20 cellular contexts compared by ENCODE assay signal in the genomic region with DNA sequence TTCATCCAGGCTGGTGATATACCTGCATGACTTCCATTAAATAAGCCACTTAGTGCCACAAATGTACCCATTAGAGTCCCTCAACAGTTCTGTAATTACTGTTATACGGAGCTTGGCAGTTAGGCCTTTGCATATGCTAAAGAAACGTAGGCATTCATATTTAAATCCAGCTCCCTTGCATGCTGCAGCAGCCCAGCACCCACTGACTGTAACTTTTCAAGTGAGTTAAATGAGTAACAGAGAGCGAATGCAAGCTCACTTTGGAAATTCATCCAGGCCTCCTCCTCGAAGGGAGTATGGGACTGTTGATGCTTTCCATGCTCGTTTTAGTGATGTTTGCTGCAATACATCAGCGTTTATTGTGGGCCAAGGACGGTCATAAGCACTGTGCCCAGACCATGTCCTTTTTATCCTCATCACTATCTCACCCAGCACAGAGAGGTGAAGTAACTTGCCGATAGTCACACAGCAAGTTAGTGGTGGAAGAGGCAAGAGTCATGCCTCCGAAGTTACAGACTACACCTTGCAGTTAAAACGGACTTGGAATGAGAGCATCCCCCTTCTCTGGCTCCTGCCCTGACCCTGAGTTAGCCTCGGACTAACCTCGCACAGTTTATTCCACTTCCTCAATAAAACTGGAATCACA.
A peak's percentile ranks its signal among the peaks of the same experiment; 100 is the strongest.
DNase-seq lines count a peak whose midpoint lies in the region; ATAC-seq and TF ChIP-seq lines count a peak whose summit lies in the region.
"Had no signal": no experiment of that assay in that cellular context is flagged by ENCODE, and none has a peak within 500 bp of the region (broad histone marks: within the 10 kb centered on the region; RNA-seq: fewer than 3 reads in every experiment).

No MANE protein-coding gene starts in this region.

- peak overlapping the region; percentile 15; the same call in 1 of the 2 replicates for H3K4me3 ChIP-seq in GM23338
- peak overlapping the region; percentile 46 for H3K4me3 ChIP-seq in iPS-20b (ENCODE audit: low read length)
- H3K4me3 ChIP-seq in neural progenitor cell, result no peak overlapping the region
- H3K4me3 ChIP-seq: SJCRH30 had no signal

- H3K27ac ChIP-seq in GM23338 (ENCODE audit: low read depth), result no peak overlapping the region
- H3K27ac ChIP-seq in iPS-20b (ENCODE audit: low read length), result no peak overlapping the region
- H3K27ac ChIP-seq in neural progenitor cell, result no peak overlapping the region
- H3K27ac ChIP-seq: SJCRH30 had no signal

- H4K20me1 ChIP-seq in GM23338 (replicated peaks; ENCODE audit: insufficient read depth) (no peaks in the 10 kb centered on the region), neural progenitor cell (ENCODE audit: low read depth) (no peaks in the 10 kb centered on the region)

- H3K27me3 Mint-ChIP-seq in GM23338 (ENCODE audit: insufficient read depth, low read depth, poor library complexity) (no peaks in the 10 kb centered on the region), WTC11 (ENCODE audit: low read depth) (no peaks in the 10 kb centered on the region), neural progenitor cell (ENCODE audit: insufficient read depth, low read depth) (peaks cover 4% of the 10 kb centered on the region)

- H3K27me3 ChIP-seq in GM23338 (ENCODE audit: insufficient read depth), result no peaks in the 10 kb centered on the region
- H3K27me3 ChIP-seq in iPS-20b (ENCODE audit: insufficient read depth, low read length), result no peaks in the 10 kb centered on the region
- no peaks in the 10 kb centered on the region for H3K27me3 ChIP-seq in neural progenitor cell
- H3K27me3 ChIP-seq: BE2C had no signal

- H3K36me3 Mint-ChIP-seq in GM23338 (ENCODE audit: low read depth) (no peaks in the 10 kb centered on the region), WTC11 (peaks cover 9% of the 10 kb centered on the region), neural progenitor cell (no peaks in the 10 kb centered on the region)
- H3K36me3 Mint-ChIP-seq: CD4-positive, CD25-positive, alpha-beta regulatory T cell had no signal

- H3K9me3 Mint-ChIP-seq in GM23338 (peaks cover 4% of the 10 kb centered on the region; the same call in 1 of the 3 replicates), WTC11 (peaks cover 12% of the 10 kb centered on the region), neural progenitor cell (no peaks in the 10 kb centered on the region)

- H3K27ac Mint-ChIP-seq in GM23338 (no peak overlapping the region), WTC11 (peak overlapping the region; percentile 16; the same call in 1 of the 2 replicates), neural progenitor cell (no peak overlapping the region)
- H3K27ac Mint-ChIP-seq: CD4-positive, CD25-positive, alpha-beta regulatory T cell; IgD-negative memory B cell had no signal

- H3K9me3 ChIP-seq in iPS-20b (ENCODE audit: insufficient read depth, low read depth, low read length) (no peaks in the 10 kb centered on the region), neural progenitor cell (ENCODE audit: low read depth) (no peaks in the 10 kb centered on the region)
- H3K9me3 ChIP-seq: BE2C, Caco-2, SJCRH30 had no signal

- 0 out of 2 replicates have a peak overlapping the region, but pooled peaks have one; percentile 83 for H2AFZ ChIP-seq in GM23338
- H2AFZ ChIP-seq in neural progenitor cell (replicated peaks), result peak overlapping the region; percentile 72

- ATAC-seq in GM23338 (peak; percentile 77), WTC11 (peak; percentile 60)
- ATAC-seq: Panc1 had no signal

- CTCF ChIA-PET in WTC11 (lab: Charles Lee), result interaction anchor here (0.9 to 2.4 kb wide), 7 partner anchors 8 to 402 kb away, joined by 3 to 11 read pairs (median 5); no protein-coding TSS in a partner anchor

- DNase-seq in GM23338 (ENCODE audit: low spot score) (peak; percentile 75), WTC11 (ENCODE audit: low spot score) (no peak), neural progenitor cell (ENCODE audit: low spot score) (no peak), KG1 (lab: John Stamatoyannopoulos, UW) (no peak), NCI-H1436 treated with DMSO at 0.1 percent for 48 hours (lab: John Stamatoyannopoulos, UW) (no peak), superior temporal gyrus (ENCODE audit: extremely low spot score) (no peak)
- DNase-seq: BE2C; CD4-positive, CD25-positive, alpha-beta regulatory T cell; MM.1S; NCI-H1092; NCI-H146; NCI-H2081; NCI-H2171 treated with DMSO at 0.1 percent for 48 hours; NCI-H446; NCI-H69; SJCRH30 had no signal

- peaks cover 62% of the 10 kb centered on the region for H3K4me1 Mint-ChIP-seq in GM23338
- peaks cover 67% of the 10 kb centered on the region for H3K4me1 Mint-ChIP-seq in WTC11
- H3K4me1 Mint-ChIP-seq in neural progenitor cell, result peaks cover 30% of the 10 kb centered on the region
- H3K4me1 Mint-ChIP-seq: CD4-positive, CD25-positive, alpha-beta regulatory T cell; IgD-negative memory B cell had no signal

- H3K79me2 ChIP-seq in GM23338 (replicated peaks; ENCODE audit: insufficient read depth) (no peaks in the 10 kb centered on the region), neural progenitor cell (ENCODE audit: low read depth) (no peaks in the 10 kb centered on the region)

- H3F3A ChIP-seq in GM23338 (replicated peaks; ENCODE audit: low read depth) (no peaks in the 10 kb centered on the region), neural progenitor cell (ENCODE audit: low read depth) (no peaks in the 10 kb centered on the region)

- H3K9me2 ChIP-seq in GM23338 (ENCODE audit: insufficient read depth), result no peaks in the 10 kb centered on the region; the same call in 1 of the 2 replicates

- H3K9ac ChIP-seq in iPS-20b (ENCODE audit: low read depth, low read length) (no peak overlapping the region), neural progenitor cell (no peak overlapping the region)

- H3K36me3 ChIP-seq in GM23338 (ENCODE audit: insufficient read depth) (no peaks in the 10 kb centered on the region), iPS-20b (ENCODE audit: insufficient read depth, low read depth, low read length) (no peaks in the 10 kb centered on the region), neural progenitor cell (no peaks in the 10 kb centered on the region)
- H3K36me3 ChIP-seq: BE2C, SJCRH30 had no signal

- H3K4me2 ChIP-seq in GM23338 (peak overlapping the region; percentile 70), neural progenitor cell (no peak overlapping the region)

- TF ChIP-seq CTCF in GM23338 (conservative IDR thresholded peaks at IDR 0.05; ENCODE audit: low read depth in 2 of 2), result no peak
- TF ChIP-seq CTCF in WTC11 (IDR thresholded peaks at IDR 0.05), result no peak
- TF ChIP-seq CTCF in neural progenitor cell (IDR thresholded peaks at IDR 0.05), result no peak

- H3K4me3 Mint-ChIP-seq in GM23338 (peak overlapping the region; percentile 27; the same call in 2 of the 3 replicates), WTC11 (peak overlapping the region; percentile 19), neural progenitor cell (no peak overlapping the region)
- H3K4me3 Mint-ChIP-seq: CD4-positive, CD25-positive, alpha-beta regulatory T cell; IgD-negative memory B cell had no signal

- POLR2A ChIA-PET in WTC11 (lab: Charles Lee), result no interaction called here

- H3K4me1 ChIP-seq in GM23338 (ENCODE audit: insufficient read depth) (peaks cover 54% of the 10 kb centered on the region), iPS-20b (ENCODE audit: insufficient read depth, low read length) (peaks cover 41% of the 10 kb centered on the region; the same call in 1 of the 2 replicates), neural progenitor cell (peaks cover 6% of the 10 kb centered on the region)
- H3K4me1 ChIP-seq: BE2C, Caco-2, SJCRH30 had no signal

TF ChIP-seq in GM23338, 12 proteins besides CTCF, POLR2A, EP300 and RAD21 (continues in another document):
- TF ChIP-seq CREB1 (CRISPR knock-in tag; IDR thresholded peaks at IDR 0.05; ENCODE audit: low read depth), result no peak
- TF ChIP-seq NANOG (IDR thresholded peaks at IDR 0.05; ENCODE audit: borderline replicate concordance), result peak; percentile 48; the same call in 1 of the 2 replicates

TF ChIP-seq in WTC11, 78 proteins besides CTCF, POLR2A, EP300 and RAD21 (continues in another document):
- TF ChIP-seq SMAD3 (CRISPR knock-in tag; IDR thresholded peaks at IDR 0.05; ENCODE audit: borderline replicate concordance) (no peak), GTF2I (CRISPR knock-in tag; conservative IDR thresholded peaks at IDR 0.05) (peak; percentile 87), ZNF396 (CRISPR knock-in tag; IDR thresholded peaks at IDR 0.05; ENCODE audit: borderline replicate concordance) (no peak), ZNF671 (CRISPR knock-in tag; IDR thresholded peaks at IDR 0.05) (0 out of 2 replicates have a peak, but pooled peaks have one; percentile 40), RELA (CRISPR knock-in tag; IDR thresholded peaks at IDR 0.05; ENCODE audit: borderline replicate concordance) (no peak), CREB1 (CRISPR knock-in tag; IDR thresholded peaks at IDR 0.05) (no peak)
- TF ChIP-seq, protein P1, sequence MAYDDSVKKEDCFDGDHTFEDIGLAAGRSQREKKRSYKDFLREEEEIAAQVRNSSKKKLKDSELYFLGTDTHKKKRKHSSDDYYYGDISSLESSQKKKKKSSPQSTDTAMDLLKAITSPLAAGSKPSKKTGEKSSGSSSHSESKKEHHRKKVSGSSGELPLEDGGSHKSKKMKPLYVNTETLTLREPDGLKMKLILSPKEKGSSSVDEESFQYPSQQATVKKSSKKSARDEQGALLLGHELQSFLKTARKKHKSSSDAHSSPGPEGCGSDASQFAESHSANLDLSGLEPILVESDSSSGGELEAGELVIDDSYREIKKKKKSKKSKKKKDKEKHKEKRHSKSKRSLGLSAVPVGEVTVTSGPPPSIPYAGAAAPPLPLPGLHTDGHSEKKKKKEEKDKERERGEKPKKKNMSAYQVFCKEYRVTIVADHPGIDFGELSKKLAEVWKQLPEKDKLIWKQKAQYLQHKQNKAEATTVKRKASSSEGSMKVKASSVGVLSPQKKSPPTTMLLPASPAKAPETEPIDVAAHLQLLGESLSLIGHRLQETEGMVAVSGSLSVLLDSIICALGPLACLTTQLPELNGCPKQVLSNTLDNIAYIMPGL (CRISPR knock-in tag; IDR thresholded peaks at IDR 0.05), result no peak
- TF ChIP-seq, protein P2, sequence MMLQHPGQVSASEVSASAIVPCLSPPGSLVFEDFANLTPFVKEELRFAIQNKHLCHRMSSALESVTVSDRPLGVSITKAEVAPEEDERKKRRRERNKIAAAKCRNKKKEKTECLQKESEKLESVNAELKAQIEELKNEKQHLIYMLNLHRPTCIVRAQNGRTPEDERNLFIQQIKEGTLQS (CRISPR knock-in tag; conservative IDR thresholded peaks at IDR 0.05), result no peak
- TF ChIP-seq, protein P3, sequence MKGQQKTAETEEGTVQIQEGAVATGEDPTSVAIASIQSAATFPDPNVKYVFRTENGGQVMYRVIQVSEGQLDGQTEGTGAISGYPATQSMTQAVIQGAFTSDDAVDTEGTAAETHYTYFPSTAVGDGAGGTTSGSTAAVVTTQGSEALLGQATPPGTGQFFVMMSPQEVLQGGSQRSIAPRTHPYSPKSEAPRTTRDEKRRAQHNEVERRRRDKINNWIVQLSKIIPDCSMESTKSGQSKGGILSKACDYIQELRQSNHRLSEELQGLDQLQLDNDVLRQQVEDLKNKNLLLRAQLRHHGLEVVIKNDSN (CRISPR knock-in tag; IDR thresholded peaks at IDR 0.05), result no peak
